1 cellular context compared by ENCODE assay signal in genomic region chr11:2400761-2401435, GRCh38.
TF ChIP-seq lines count a peak whose summit lies in the region.

No MANE protein-coding gene starts in this region.

TF ChIP-seq in HepG2, 621 proteins besides CTCF, POLR2A, EP300 and RAD21 (continued from another document):
- TF ChIP-seq ZNF263 (CRISPR knock-in tag; IDR thresholded peaks at IDR 0.05): peak; percentile 58; the same call in 1 of the 2 replicates
- no peak for TF ChIP-seq ZBTB33 (CRISPR knock-in tag; IDR thresholded peaks at IDR 0.05)
- TF ChIP-seq ZNF781 (CRISPR knock-in tag; IDR thresholded peaks at IDR 0.05; ENCODE audit: borderline replicate concordance, not compliant biosample characterization): peak; percentile 6
- no peak for TF ChIP-seq LRRFIP1 (CRISPR knock-in tag; conservative IDR thresholded peaks at IDR 0.05)
- no peak for TF ChIP-seq ZBTB40 (IDR thresholded peaks at IDR 0.05)
- TF ChIP-seq ZBTB40 (CRISPR knock-in tag; IDR thresholded peaks at IDR 0.05): no peak; the same call in 1 of the 2 replicates
- 0 out of 2 replicates have a peak, but pooled peaks have one; percentile 17 for TF ChIP-seq ZBTB37 (CRISPR knock-in tag; IDR thresholded peaks at IDR 0.05)
- peak; percentile 55; the same call in 1 of the 2 replicates for TF ChIP-seq POLR2G (IDR thresholded peaks at IDR 0.05; ENCODE audit: low read depth, low read length)
- TF ChIP-seq ZNF691 (CRISPR knock-in tag; IDR thresholded peaks at IDR 0.05; ENCODE audit: borderline replicate concordance, low read depth): no peak
- no peak for TF ChIP-seq JUND (CRISPR knock-in tag; IDR thresholded peaks at IDR 0.05)
- TF ChIP-seq ZFY (CRISPR knock-in tag; IDR thresholded peaks at IDR 0.05): peak; percentile 95
- TF ChIP-seq ZC3H4 (CRISPR knock-in tag; IDR thresholded peaks at IDR 0.05; ENCODE audit: borderline replicate concordance): no peak
- no peak for TF ChIP-seq ZNF276 (CRISPR knock-in tag; IDR thresholded peaks at IDR 0.05; ENCODE audit: low read depth)
- TF ChIP-seq HMGXB3 (CRISPR knock-in tag; IDR thresholded peaks at IDR 0.05; ENCODE audit: borderline replicate concordance): no peak
- TF ChIP-seq ZNF773 (CRISPR knock-in tag; IDR thresholded peaks at IDR 0.05; ENCODE audit: borderline replicate concordance): 0 out of 2 replicates have a peak, but pooled peaks have one; percentile 28
- no peak for TF ChIP-seq E2F5 (CRISPR knock-in tag; conservative IDR thresholded peaks at IDR 0.05)
- no peak for TF ChIP-seq RBM39 (IDR thresholded peaks at IDR 0.05; ENCODE audit: low read depth, low read length, poor library complexity, severe bottlenecking)
- 0 out of 2 replicates have a peak, but pooled peaks have one; percentile 78 for TF ChIP-seq ZSCAN20 (CRISPR knock-in tag; IDR thresholded peaks at IDR 0.05; ENCODE audit: borderline replicate concordance)
